Comparison of ENCODE assay signal across 34 cellular contexts in genomic region chr2:204977914-204978313, GRCh38.
DNase-seq lines count a peak whose midpoint lies in the region; ATAC-seq and TF ChIP-seq lines count a peak whose summit lies in the region.
"Had no signal": no experiment of that assay in that cellular context is flagged by ENCODE, and none has a peak within 500 bp of the region (broad histone marks: within the 10 kb centered on the region; RNA-seq: fewer than 3 reads in every experiment).

No MANE protein-coding gene starts in this region.

- no peak overlapping the region for H3K23ac ChIP-seq in H9 (ENCODE audit: insufficient read length, low read depth, low read length)

- TF ChIP-seq CTCF in H9 (conservative IDR thresholded peaks at IDR 0.05) (peak; percentile 58), choroid plexus epithelial cell (conservative IDR thresholded peaks at IDR 0.05; ENCODE audit: low read depth, low read length) (peak; percentile 6), left ventricle myocardium inferior (IDR thresholded peaks at IDR 0.05; ENCODE audit: borderline replicate concordance) (no peak)

- H3K56ac ChIP-seq in H9 (ENCODE audit: insufficient read length, low read depth, low read length) = no peak overlapping the region

- H2BK12ac ChIP-seq in H9 (ENCODE audit: insufficient read length, low read depth, low read length) = no peak overlapping the region

- H2BK120ac ChIP-seq in H9 (ENCODE audit: low read depth, low read length, poor library complexity, severe bottlenecking) = no peak overlapping the region

- no peak overlapping the region for H4K8ac ChIP-seq in H9 (replicated peaks; ENCODE audit: insufficient read length, low read depth, low read length)

- no peak overlapping the region for H3K4me3 Mint-ChIP-seq in H9
- H3K4me3 Mint-ChIP-seq: activated CD4-positive, alpha-beta T cell treated with anti-CD3 and anti-CD28 coated beads, Interleukin-2, amount 10 ng/mL, durations not matched to agents 7 days and 5 days; activated naive CD8-positive, alpha-beta T cell treated with anti-CD3 and anti-CD28 coated beads for 36 hours; activated T-cell treated with anti-CD3 and anti-CD28 coated beads, Interleukin-2, amount 50 U/mL, for 24 hours; natural killer cell; T-cell had no signal

- H3K9ac ChIP-seq in H9 (ENCODE audit: extremely low read depth, insufficient read length, low read length) = no peak overlapping the region

- H2BK20ac ChIP-seq in H9 (ENCODE audit: low read depth, low read length, poor library complexity, severe bottlenecking) = no peak overlapping the region

- H4K91ac ChIP-seq in H9 (ENCODE audit: insufficient read length, low read depth, low read length) = no peak overlapping the region

- 0 out of 7 replicates have a peak, but pooled peaks cover 0 to 3% (median 0%) of the 10 kb centered on the region in 3 experiments for H3K36me3 Mint-ChIP-seq in H9 (ENCODE audit: insufficient read depth in 1 of 3, low read depth in 3 of 3)
- H3K36me3 Mint-ChIP-seq: natural killer cell, T-cell had no signal

- H2BK15ac ChIP-seq in H9 (ENCODE audit: low read depth, low read length) = no peak overlapping the region

- no CpG with 5 or more reads among the region's 1 CpG for WGBS in H9 (ENCODE audit: extremely low coverage, insufficient read length, low lambda C conversion rate)

- H4K20me1 ChIP-seq in H9 (ENCODE audit: control insufficient read depth, insufficient read depth, insufficient read length) = no peaks in the 10 kb centered on the region

- peaks cover 15 to 18% of the 10 kb centered on the region in 2 experiments for H3K4me1 Mint-ChIP-seq in H9

- H3K14ac ChIP-seq in H9 (ENCODE audit: insufficient read depth, low read length) = no peak overlapping the region

- intact Hi-C loops in left ventricle myocardium inferior (cut with micrococcal nuclease) = no loop called here

- H3K18ac ChIP-seq in H9 (ENCODE audit: insufficient read length, low read depth, low read length) = no peak overlapping the region

- no peak overlapping the region for H3K4me3 ChIP-seq in choroid plexus epithelial cell (ENCODE audit: low read depth, low read length)
- no peak overlapping the region for H3K4me3 ChIP-seq in left ventricle myocardium inferior
- H3K4me3 ChIP-seq: esophagus muscularis mucosa, HAP-1, mucosa of descending colon, SJSA1, tibial artery had no signal

- 0 out of 7 replicates have a peak overlapping the region, but pooled peaks of 1 of the 3 experiments have one; percentile 63 for H3K27ac Mint-ChIP-seq in H9
- H3K27ac Mint-ChIP-seq: activated CD4-positive, alpha-beta T cell treated with anti-CD3 and anti-CD28 coated beads, Interleukin-2, amount 10 ng/mL, durations not matched to agents 7 days and 5 days; activated naive CD8-positive, alpha-beta T cell treated with anti-CD3 and anti-CD28 coated beads for 36 hours; activated T-cell treated with anti-CD3 and anti-CD28 coated beads, Interleukin-2, amount 50 U/mL, for 24 hours; natural killer cell had no signal

- no peaks in the 10 kb centered on the region for H3K27me3 ChIP-seq in H9 (ENCODE audit: insufficient read depth, low read length)
- no peaks in the 10 kb centered on the region for H3K27me3 ChIP-seq in left ventricle myocardium inferior (ENCODE audit: low read depth)
- H3K27me3 ChIP-seq: esophagus muscularis mucosa, foreskin keratinocyte, SJSA1, tibial artery had no signal

- H2AFZ ChIP-seq in H9 (ENCODE audit: low read length) = no peak overlapping the region

- no peaks in the 10 kb centered on the region for H3K9me3 Mint-ChIP-seq in H9
- H3K9me3 Mint-ChIP-seq: natural killer cell had no signal

- no peak overlapping the region for H4K5ac ChIP-seq in H9 (ENCODE audit: insufficient read length, low read depth, low read length)

- no peaks in the 10 kb centered on the region for H3K79me2 ChIP-seq in H9 (ENCODE audit: insufficient read depth, low read length)

- no peaks in the 10 kb centered on the region for H3K27me3 Mint-ChIP-seq in H9 (ENCODE audit: low read depth)
- H3K27me3 Mint-ChIP-seq: activated CD4-positive, alpha-beta T cell treated with anti-CD3 and anti-CD28 coated beads, Interleukin-2, amount 10 ng/mL, durations not matched to agents 7 days and 5 days; activated naive CD8-positive, alpha-beta T cell treated with anti-CD3 and anti-CD28 coated beads for 36 hours; activated T-cell treated with anti-CD3 and anti-CD28 coated beads, Interleukin-2, amount 50 U/mL, for 24 hours; T-cell had no signal

- no peak overlapping the region for H2BK5ac ChIP-seq in H9 (ENCODE audit: insufficient read length, low read length)

- no peak overlapping the region for H3K4ac ChIP-seq in H9 (ENCODE audit: low read depth, low read length)

- H2AK5ac ChIP-seq in H9 (ENCODE audit: insufficient read length, low read length) = no peak overlapping the region

- H3K4me1 ChIP-seq in H9 (ENCODE audit: insufficient read depth, low read length) (no peaks in the 10 kb centered on the region; the same call in 1 of the 2 replicates), left ventricle myocardium inferior (peaks cover 11% of the 10 kb centered on the region)
- H3K4me1 ChIP-seq: SJSA1 had no signal

- ATAC-seq in HG02870 (IDR thresholded peaks at IDR 0.05; ENCODE audit: unreplicated experiment) (no peak), GM19395 (IDR thresholded peaks at IDR 0.05; ENCODE audit: unreplicated experiment) (no peak)
- ATAC-seq: foreskin keratinocyte, left cardiac atrium, mucosa of descending colon, natural killer cell, T-cell had no signal

- H3K9me3 ChIP-seq in H9 (ENCODE audit: control insufficient read depth, low read depth, low read length) (no peaks in the 10 kb centered on the region), left ventricle myocardium inferior (replicated peaks) (no peaks in the 10 kb centered on the region)
- H3K9me3 ChIP-seq: esophagus muscularis mucosa, HAP-1, mucosa of descending colon, SJSA1, tibial artery had no signal

- no peak overlapping the region for H3T11ph ChIP-seq in H9 (ENCODE audit: low read length)

- no peaks in the 10 kb centered on the region for H3K36me3 ChIP-seq in left ventricle myocardium inferior
- H3K36me3 ChIP-seq: esophagus muscularis mucosa, HAP-1, SJSA1, tibial artery had no signal

- no peaks in the 10 kb centered on the region for H3K79me1 ChIP-seq in H9 (ENCODE audit: insufficient read depth, low read depth, low read length, poor library complexity, severe bottlenecking)

- H3K27ac ChIP-seq in H9 (ENCODE audit: insufficient read length, low read depth, low read length) (no peak overlapping the region), left ventricle myocardium inferior (replicated peaks) (no peak overlapping the region)
- H3K27ac ChIP-seq: esophagus muscularis mucosa, foreskin keratinocyte, HL-60, RWPE1, SJSA1, tibial artery had no signal

- DNase-seq in EH (ENCODE audit: low read depth) (peak; percentile 5), H9 (peak; percentile 71), choroid plexus epithelial cell (ENCODE audit: low read depth) (no peak), islet precursor cell (peak; percentile 50), left ventricle myocardium inferior (no peak)
- DNase-seq: activated CD4-positive, alpha-beta T cell treated with anti-CD3 and anti-CD28 coated beads, Interleukin-2, amount 10 ng/mL, durations not matched to agents 7 days and 5 days; activated effector memory CD4-positive, alpha-beta T cell treated with anti-CD3 and anti-CD28 coated beads, Interleukin-2, amount 50 U/mL, for 16 hours; activated naive CD8-positive, alpha-beta T cell treated with anti-CD3 and anti-CD28 coated beads for 36 hours; activated T-cell treated with anti-CD3 and anti-CD28 coated beads, Interleukin-2, amount 50 U/mL, for 24 hours; aorta; C1 segment of cervical spinal cord; COR-L47; DND-41; foreskin keratinocyte; head of caudate nucleus; left cardiac atrium; mucosa of descending colon; natural killer cell; NCI-H1436 treated with DMSO at 0.1 percent for 48 hours; NCI-H2107; NCI-H345; NCI-H774; occipital lobe; stimulated activated CD4-positive, alpha-beta T cell treated with anti-CD3 and anti-CD28 coated beads, Interleukin-15, amount 100 ng/mL, for 24 hours; stimulated activated CD4-positive, alpha-beta T cell treated with anti-CD3 and anti-CD28 coated beads, Interleukin-4, amount 100 ng/mL, for 4 hours; T-cell; tibial artery had no signal

- no peak overlapping the region for H3K4me2 ChIP-seq in H9 (ENCODE audit: insufficient read depth, insufficient read length, low read length)

- no peaks in the 10 kb centered on the region for H3K23me2 ChIP-seq in H9 (ENCODE audit: insufficient read length, low read depth, low read length, poor library complexity, severe bottlenecking)

Comparison
In these comparisons a context has a peak if more than half of its experiments do, and no peak if none do; other contexts are left out.
1. DNase-seq: peak in EH (single experiment), H9 (single experiment) and islet precursor cell (single experiment); none in choroid plexus epithelial cell (single experiment) and left ventricle myocardium inferior (single experiment).